Comparison of ENCODE assay signal across 10 cellular contexts in the genomic region with DNA sequence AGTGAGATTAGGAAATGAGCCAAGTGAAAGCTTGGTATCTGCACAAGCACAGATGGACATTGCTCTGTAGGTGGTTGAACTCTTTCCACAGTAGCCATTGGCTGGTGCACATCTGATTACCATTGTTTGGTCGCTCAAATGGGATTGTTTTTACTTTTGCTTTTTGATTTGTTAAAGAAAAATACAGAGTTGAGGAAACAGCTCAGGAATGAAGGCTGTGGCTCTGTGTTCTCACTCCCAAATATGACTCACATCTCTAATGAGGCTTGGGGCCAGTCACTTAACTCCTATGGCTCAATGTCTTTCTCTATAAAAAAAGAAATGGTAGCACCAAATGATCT.
DNase-seq lines count a peak whose midpoint lies in the region; TF ChIP-seq lines count a peak whose summit lies in the region.
"Had no signal": no experiment of that assay in that cellular context is flagged by ENCODE, and none has a peak within 500 bp of the region (broad histone marks: within the 10 kb centered on the region; RNA-seq: fewer than 3 reads in every experiment).

No MANE protein-coding gene starts in this region.

- H3K27ac ChIP-seq in coronary artery = peak overlapping the region in 1 of 2 donors; percentile 61

- H3K4me3 ChIP-seq in coronary artery = peak overlapping the region; percentile 58
- H3K4me3 ChIP-seq: HAP-1 had no signal

- H3K36me3 Mint-ChIP-seq in HFFc6 (ENCODE audit: low read depth) = no peaks in the 10 kb centered on the region

- H3K4me1 Mint-ChIP-seq in HFFc6 (ENCODE audit: low read depth) = peaks cover 9% of the 10 kb centered on the region; the same call in 1 of the 2 replicates
- H3K4me1 Mint-ChIP-seq: central memory CD8-positive, alpha-beta T cell had no signal

- H3K9me3 Mint-ChIP-seq in HFFc6 = no peaks in the 10 kb centered on the region; the same call in 1 of the 2 replicates

- no peak for TF ChIP-seq CTCF in HFFc6 (IDR thresholded peaks at IDR 0.05)
- no peak for TF ChIP-seq CTCF in coronary artery (IDR thresholded peaks at IDR 0.05)
- TF ChIP-seq CTCF in GM13976 (IDR thresholded peaks at IDR 0.05; ENCODE audit: borderline replicate concordance, control extremely low read depth, extremely low read depth, insufficient read depth, missing control alignments) = no peak

- in situ Hi-C loops in GM13976 (cut with MboI; ENCODE audit: low sequenced_read_pairs, unreplicated experiment) = no loop called here

- H3K27me3 Mint-ChIP-seq in HFFc6 (ENCODE audit: insufficient read depth) = peaks cover 12% of the 10 kb centered on the region
- H3K27me3 Mint-ChIP-seq: central memory CD8-positive, alpha-beta T cell had no signal

- H3K4me3 Mint-ChIP-seq in HFFc6 = peak overlapping the region; percentile 25; the same call in 1 of the 2 replicates
- H3K4me3 Mint-ChIP-seq: central memory CD8-positive, alpha-beta T cell had no signal

- DNase-seq in HFFc6 = peak; percentile 38
- DNase-seq in coronary artery (ENCODE audit: low spot score) = no peak
- DNase-seq in kidney glomerular epithelial cell (lab: John Stamatoyannopoulos, UW) = peak; percentile 76
- peak; percentile 36 for DNase-seq in stromal cell of bone marrow (ENCODE audit: low read depth)
- DNase-seq in NCI-H1930 (lab: John Stamatoyannopoulos, UW) = no peak
- no peak for DNase-seq in germinal center (ENCODE audit: low spot score)
- no peak for DNase-seq in KG1 (lab: John Stamatoyannopoulos, UW)
- no peak for DNase-seq in GM13976 (ENCODE audit: low spot score)

- no peak overlapping the region for H3K27ac Mint-ChIP-seq in HFFc6

Comparison
In these comparisons a context has a peak if more than half of its experiments do, and no peak if none do; other contexts are left out.
1. DNase-seq: peak in HFFc6 (single experiment), kidney glomerular epithelial cell (single experiment) and stromal cell of bone marrow (single experiment); none in coronary artery (single experiment), NCI-H1930 (0 of 2), germinal center (single experiment), KG1 (single experiment) and GM13976 (single experiment).